1 cellular context compared by ENCODE assay signal in genomic region chr20:3795511-3796468, GRCh38.
TF ChIP-seq lines count a peak whose summit lies in the region.

CDC25B (plus strand) TSS chr20:3796310; CDS start chr20:3796532, 222 bp downstream.

TF ChIP-seq in K562, 482 proteins besides CTCF, POLR2A, EP300 and RAD21 (continued from another document and continues in another):
- TF ChIP-seq PKNOX1 (IDR thresholded peaks at IDR 0.05) (peak; percentile 12; the same call in 1 of the 2 replicates), NFYB (IDR thresholded peaks at IDR 0.05; ENCODE audit: extremely low read depth, insufficient read length) (peak; percentile 5), ZNF57 (CRISPR knock-in tag; IDR thresholded peaks at IDR 0.05) (no peak), BACH1 (tag; IDR thresholded peaks at IDR 0.05) (no peak), PCBP1 (IDR thresholded peaks at IDR 0.05; ENCODE audit: low read depth, low read length, poor library complexity, severe bottlenecking) (peak; percentile 80), ELF1 (tag; IDR thresholded peaks at IDR 0.05) (peak; percentile 65; the same call in 1 of the 2 replicates), ZC3H4 (CRISPR knock-in tag; IDR thresholded peaks at IDR 0.05; ENCODE audit: borderline replicate concordance) (no peak), IFI16 (CRISPR knock-in tag; IDR thresholded peaks at IDR 0.05) (no peak), HIVEP1 (CRISPR knock-in tag; IDR thresholded peaks at IDR 0.05) (no peak), HSF4 (CRISPR knock-in tag; IDR thresholded peaks at IDR 0.05; ENCODE audit: borderline replicate concordance) (no peak), MCM7 (IDR thresholded peaks at IDR 0.05) (no peak), FOXO4 (CRISPR knock-in tag; IDR thresholded peaks at IDR 0.05) (no peak), ETV5 (CRISPR knock-in tag; IDR thresholded peaks at IDR 0.05; ENCODE audit: low read depth) (peak; percentile 83), RFX7 (CRISPR knock-in tag; IDR thresholded peaks at IDR 0.05) (no peak), BMI1 (IDR thresholded peaks at IDR 0.05; ENCODE audit: low read length) (no peak), CHD1 (IDR thresholded peaks at IDR 0.05; ENCODE audit: low read length) (peak; percentile 73), ZNF212 (CRISPR knock-in tag; IDR thresholded peaks at IDR 0.05) (no peak), U2AF2 (optimal IDR thresholded peaks at IDR 0.05; ENCODE audit: low read depth, low read length) (no peak), ZNF518B (CRISPR knock-in tag; IDR thresholded peaks at IDR 0.05) (no peak), POLR3A (IDR thresholded peaks at IDR 0.05; ENCODE audit: borderline replicate concordance, extremely low read depth, insufficient read depth, insufficient read length) (no peak), ZNF184 (CRISPR knock-in tag; IDR thresholded peaks at IDR 0.05) (no peak), ZKSCAN1 (IDR thresholded peaks at IDR 0.05; ENCODE audit: low read depth, low read length) (no peak), COPS2 (conservative IDR thresholded peaks at IDR 0.05) (no peak), FOXJ2 (tag; IDR thresholded peaks at IDR 0.05) (no peak), CAMTA2 (CRISPR knock-in tag; conservative IDR thresholded peaks at IDR 0.05) (no peak), ZSCAN32 (CRISPR knock-in tag; IDR thresholded peaks at IDR 0.05) (no peak), SMARCA4 (IDR thresholded peaks at IDR 0.05) (no peak), ZNF79 (CRISPR knock-in tag; IDR thresholded peaks at IDR 0.05; ENCODE audit: low read depth) (no peak), KLF6 (CRISPR knock-in tag; IDR thresholded peaks at IDR 0.05; ENCODE audit: borderline replicate concordance) (no peak), MCM2 (IDR thresholded peaks at IDR 0.05; ENCODE audit: low read depth) (no peak), ZNF311 (CRISPR knock-in tag; IDR thresholded peaks at IDR 0.05) (no peak), ZNF146 (CRISPR knock-in tag; IDR thresholded peaks at IDR 0.05; ENCODE audit: unreplicated experiment) (peak; percentile 62)
- TF ChIP-seq, protein P1, sequence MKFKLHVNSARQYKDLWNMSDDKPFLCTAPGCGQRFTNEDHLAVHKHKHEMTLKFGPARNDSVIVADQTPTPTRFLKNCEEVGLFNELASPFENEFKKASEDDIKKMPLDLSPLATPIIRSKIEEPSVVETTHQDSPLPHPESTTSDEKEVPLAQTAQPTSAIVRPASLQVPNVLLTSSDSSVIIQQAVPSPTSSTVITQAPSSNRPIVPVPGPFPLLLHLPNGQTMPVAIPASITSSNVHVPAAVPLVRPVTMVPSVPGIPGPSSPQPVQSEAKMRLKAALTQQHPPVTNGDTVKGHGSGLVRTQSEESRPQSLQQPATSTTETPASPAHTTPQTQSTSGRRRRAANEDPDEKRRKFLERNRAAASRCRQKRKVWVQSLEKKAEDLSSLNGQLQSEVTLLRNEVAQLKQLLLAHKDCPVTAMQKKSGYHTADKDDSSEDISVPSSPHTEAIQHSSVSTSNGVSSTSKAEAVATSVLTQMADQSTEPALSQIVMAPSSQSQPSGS (CRISPR knock-in tag; IDR thresholded peaks at IDR 0.05), result no peak
- TF ChIP-seq, protein P2, sequence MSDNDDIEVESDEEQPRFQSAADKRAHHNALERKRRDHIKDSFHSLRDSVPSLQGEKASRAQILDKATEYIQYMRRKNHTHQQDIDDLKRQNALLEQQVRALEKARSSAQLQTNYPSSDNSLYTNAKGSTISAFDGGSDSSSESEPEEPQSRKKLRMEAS (CRISPR knock-in tag; IDR thresholded peaks at IDR 0.05), result peak; percentile 85
- TF ChIP-seq, protein P3, sequence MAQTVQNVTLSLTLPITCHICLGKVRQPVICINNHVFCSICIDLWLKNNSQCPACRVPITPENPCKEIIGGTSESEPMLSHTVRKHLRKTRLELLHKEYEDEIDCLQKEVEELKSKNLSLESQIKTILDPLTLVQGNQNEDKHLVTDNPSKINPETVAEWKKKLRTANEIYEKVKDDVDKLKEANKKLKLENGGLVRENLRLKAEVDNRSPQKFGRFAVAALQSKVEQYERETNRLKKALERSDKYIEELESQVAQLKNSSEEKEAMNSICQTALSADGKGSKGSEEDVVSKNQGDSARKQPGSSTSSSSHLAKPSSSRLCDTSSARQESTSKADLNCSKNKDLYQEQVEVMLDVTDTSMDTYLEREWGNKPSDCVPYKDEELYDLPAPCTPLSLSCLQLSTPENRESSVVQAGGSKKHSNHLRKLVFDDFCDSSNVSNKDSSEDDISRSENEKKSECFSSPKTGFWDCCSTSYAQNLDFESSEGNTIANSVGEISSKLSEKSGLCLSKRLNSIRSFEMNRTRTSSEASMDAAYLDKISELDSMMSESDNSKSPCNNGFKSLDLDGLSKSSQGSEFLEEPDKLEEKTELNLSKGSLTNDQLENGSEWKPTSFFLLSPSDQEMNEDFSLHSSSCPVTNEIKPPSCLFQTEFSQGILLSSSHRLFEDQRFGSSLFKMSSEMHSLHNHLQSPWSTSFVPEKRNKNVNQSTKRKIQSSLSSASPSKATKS (CRISPR knock-in tag; IDR thresholded peaks at IDR 0.05), result no peak
- TF ChIP-seq, protein P4, sequence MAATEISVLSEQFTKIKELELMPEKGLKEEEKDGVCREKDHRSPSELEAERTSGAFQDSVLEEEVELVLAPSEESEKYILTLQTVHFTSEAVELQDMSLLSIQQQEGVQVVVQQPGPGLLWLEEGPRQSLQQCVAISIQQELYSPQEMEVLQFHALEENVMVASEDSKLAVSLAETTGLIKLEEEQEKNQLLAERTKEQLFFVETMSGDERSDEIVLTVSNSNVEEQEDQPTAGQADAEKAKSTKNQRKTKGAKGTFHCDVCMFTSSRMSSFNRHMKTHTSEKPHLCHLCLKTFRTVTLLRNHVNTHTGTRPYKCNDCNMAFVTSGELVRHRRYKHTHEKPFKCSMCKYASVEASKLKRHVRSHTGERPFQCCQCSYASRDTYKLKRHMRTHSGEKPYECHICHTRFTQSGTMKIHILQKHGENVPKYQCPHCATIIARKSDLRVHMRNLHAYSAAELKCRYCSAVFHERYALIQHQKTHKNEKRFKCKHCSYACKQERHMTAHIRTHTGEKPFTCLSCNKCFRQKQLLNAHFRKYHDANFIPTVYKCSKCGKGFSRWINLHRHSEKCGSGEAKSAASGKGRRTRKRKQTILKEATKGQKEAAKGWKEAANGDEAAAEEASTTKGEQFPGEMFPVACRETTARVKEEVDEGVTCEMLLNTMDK (IDR thresholded peaks at IDR 0.05; ENCODE audit: borderline replicate concordance, insufficient read depth, low read depth, low read length, poor library complexity, severe bottlenecking), result peak; percentile 37
- TF ChIP-seq, protein P5, sequence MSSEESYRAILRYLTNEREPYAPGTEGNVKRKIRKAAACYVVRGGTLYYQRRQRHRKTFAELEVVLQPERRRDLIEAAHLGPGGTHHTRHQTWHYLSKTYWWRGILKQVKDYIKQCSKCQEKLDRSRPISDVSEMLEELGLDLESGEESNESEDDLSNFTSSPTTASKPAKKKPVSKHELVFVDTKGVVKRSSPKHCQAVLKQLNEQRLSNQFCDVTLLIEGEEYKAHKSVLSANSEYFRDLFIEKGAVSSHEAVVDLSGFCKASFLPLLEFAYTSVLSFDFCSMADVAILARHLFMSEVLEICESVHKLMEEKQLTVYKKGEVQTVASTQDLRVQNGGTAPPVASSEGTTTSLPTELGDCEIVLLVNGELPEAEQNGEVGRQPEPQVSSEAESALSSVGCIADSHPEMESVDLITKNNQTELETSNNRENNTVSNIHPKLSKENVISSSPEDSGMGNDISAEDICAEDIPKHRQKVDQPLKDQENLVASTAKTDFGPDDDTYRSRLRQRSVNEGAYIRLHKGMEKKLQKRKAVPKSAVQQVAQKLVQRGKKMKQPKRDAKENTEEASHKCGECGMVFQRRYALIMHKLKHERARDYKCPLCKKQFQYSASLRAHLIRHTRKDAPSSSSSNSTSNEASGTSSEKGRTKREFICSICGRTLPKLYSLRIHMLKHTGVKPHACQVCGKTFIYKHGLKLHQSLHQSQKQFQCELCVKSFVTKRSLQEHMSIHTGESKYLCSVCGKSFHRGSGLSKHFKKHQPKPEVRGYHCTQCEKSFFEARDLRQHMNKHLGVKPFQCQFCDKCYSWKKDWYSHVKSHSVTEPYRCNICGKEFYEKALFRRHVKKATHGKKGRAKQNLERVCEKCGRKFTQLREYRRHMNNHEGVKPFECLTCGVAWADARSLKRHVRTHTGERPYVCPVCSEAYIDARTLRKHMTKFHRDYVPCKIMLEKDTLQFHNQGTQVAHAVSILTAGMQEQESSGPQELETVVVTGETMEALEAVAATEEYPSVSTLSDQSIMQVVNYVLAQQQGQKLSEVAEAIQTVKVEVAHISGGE (CRISPR knock-in tag; IDR thresholded peaks at IDR 0.05), result no peak
- TF ChIP-seq, protein P6, sequence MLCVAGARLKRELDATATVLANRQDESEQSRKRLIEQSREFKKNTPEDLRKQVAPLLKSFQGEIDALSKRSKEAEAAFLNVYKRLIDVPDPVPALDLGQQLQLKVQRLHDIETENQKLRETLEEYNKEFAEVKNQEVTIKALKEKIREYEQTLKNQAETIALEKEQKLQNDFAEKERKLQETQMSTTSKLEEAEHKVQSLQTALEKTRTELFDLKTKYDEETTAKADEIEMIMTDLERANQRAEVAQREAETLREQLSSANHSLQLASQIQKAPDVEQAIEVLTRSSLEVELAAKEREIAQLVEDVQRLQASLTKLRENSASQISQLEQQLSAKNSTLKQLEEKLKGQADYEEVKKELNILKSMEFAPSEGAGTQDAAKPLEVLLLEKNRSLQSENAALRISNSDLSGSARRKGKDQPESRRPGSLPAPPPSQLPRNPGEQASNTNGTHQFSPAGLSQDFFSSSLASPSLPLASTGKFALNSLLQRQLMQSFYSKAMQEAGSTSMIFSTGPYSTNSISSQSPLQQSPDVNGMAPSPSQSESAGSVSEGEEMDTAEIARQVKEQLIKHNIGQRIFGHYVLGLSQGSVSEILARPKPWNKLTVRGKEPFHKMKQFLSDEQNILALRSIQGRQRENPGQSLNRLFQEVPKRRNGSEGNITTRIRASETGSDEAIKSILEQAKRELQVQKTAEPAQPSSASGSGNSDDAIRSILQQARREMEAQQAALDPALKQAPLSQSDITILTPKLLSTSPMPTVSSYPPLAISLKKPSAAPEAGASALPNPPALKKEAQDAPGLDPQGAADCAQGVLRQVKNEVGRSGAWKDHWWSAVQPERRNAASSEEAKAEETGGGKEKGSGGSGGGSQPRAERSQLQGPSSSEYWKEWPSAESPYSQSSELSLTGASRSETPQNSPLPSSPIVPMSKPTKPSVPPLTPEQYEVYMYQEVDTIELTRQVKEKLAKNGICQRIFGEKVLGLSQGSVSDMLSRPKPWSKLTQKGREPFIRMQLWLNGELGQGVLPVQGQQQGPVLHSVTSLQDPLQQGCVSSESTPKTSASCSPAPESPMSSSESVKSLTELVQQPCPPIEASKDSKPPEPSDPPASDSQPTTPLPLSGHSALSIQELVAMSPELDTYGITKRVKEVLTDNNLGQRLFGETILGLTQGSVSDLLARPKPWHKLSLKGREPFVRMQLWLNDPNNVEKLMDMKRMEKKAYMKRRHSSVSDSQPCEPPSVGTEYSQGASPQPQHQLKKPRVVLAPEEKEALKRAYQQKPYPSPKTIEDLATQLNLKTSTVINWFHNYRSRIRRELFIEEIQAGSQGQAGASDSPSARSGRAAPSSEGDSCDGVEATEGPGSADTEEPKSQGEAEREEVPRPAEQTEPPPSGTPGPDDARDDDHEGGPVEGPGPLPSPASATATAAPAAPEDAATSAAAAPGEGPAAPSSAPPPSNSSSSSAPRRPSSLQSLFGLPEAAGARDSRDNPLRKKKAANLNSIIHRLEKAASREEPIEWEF (CRISPR knock-in tag; IDR thresholded peaks at IDR 0.05), result no peak
